In genomic region chr13:43664700-43665191, GRCh38 we compare ENCODE assay signal across 9 cellular contexts.
DNase-seq lines count a peak whose midpoint lies in the region; ATAC-seq and TF ChIP-seq lines count a peak whose summit lies in the region.
"Had no signal": no experiment of that assay in that cellular context is flagged by ENCODE, and none has a peak within 500 bp of the region (broad histone marks: within the 10 kb centered on the region; RNA-seq: fewer than 3 reads in every experiment).

No MANE protein-coding gene starts in this region.

- H3K4me1 ChIP-seq in Caco-2 (peaks cover 61% of the 10 kb centered on the region), MM.1S (ENCODE audit: low read length) (no peaks in the 10 kb centered on the region)

- no peak overlapping the region for H3K27ac ChIP-seq in MM.1S (ENCODE audit: low read length)
- H3K27ac ChIP-seq: SK-N-MC had no signal

- no peaks in the 10 kb centered on the region for H4K20me1 ChIP-seq in MM.1S (ENCODE audit: insufficient read depth, low read length)

- no peaks in the 10 kb centered on the region for H3K9me3 ChIP-seq in Caco-2
- no peaks in the 10 kb centered on the region for H3K9me3 ChIP-seq in MM.1S (replicated peaks; ENCODE audit: insufficient read depth, low read length)

- ATAC-seq in natural killer cell (peak in 2 of 3 donors; percentile 24 to 29), HG03175 (IDR thresholded peaks at IDR 0.05; ENCODE audit: unreplicated experiment) (no peak), GM21825 (IDR thresholded peaks at IDR 0.05; ENCODE audit: unreplicated experiment) (no peak), HG02885 (IDR thresholded peaks at IDR 0.05; ENCODE audit: poor library complexity, unreplicated experiment) (no peak)
- no peak for ATAC-seq in stimulated activated memory B cell treated with anti-CD40 and anti-IgM and Interleukin-4, amounts not matched to agents 10 μg/mL and 1 μg/mL and 100 μg/mL, for 72 hours

- CTCF ChIA-PET in Caco-2 (lab: Charles Lee): no interaction called here

- H3K27me3 ChIP-seq in Caco-2 (replicated peaks; ENCODE audit: control insufficient read depth, insufficient read depth, low read length) (no peaks in the 10 kb centered on the region), MM.1S (replicated peaks; ENCODE audit: insufficient read depth, low read length) (no peaks in the 10 kb centered on the region)

- POLR2A ChIA-PET in Caco-2 (lab: Charles Lee): no interaction called here

- H3K9me3 Mint-ChIP-seq in Caco-2 (ENCODE audit: unreplicated experiment): no peaks in the 10 kb centered on the region
- H3K9me3 Mint-ChIP-seq in natural killer cell: no peaks in the 10 kb centered on the region
- no peaks in the 10 kb centered on the region for H3K9me3 Mint-ChIP-seq in stimulated activated memory B cell treated with anti-CD40 and anti-IgM and Interleukin-4, amounts not matched to agents 10 μg/mL and 1 μg/mL and 100 μg/mL, for 72 hours

- H3K4me3 Mint-ChIP-seq in Caco-2 (ENCODE audit: unreplicated experiment) (no peak overlapping the region), natural killer cell (no peak overlapping the region)
- H3K4me3 Mint-ChIP-seq in stimulated activated memory B cell treated with anti-CD40 and anti-IgM and Interleukin-4, amounts not matched to agents 10 μg/mL and 1 μg/mL and 100 μg/mL, for 72 hours: no peak overlapping the region

- H3K4me3 ChIP-seq in Caco-2 (ENCODE audit: low read depth, low read length) (no peak overlapping the region), MM.1S (ENCODE audit: low read length) (no peak overlapping the region; the same call in 1 of the 2 replicates)
- H3K4me3 ChIP-seq: SK-N-MC had no signal

- H3K9me2 ChIP-seq in MM.1S (replicated peaks; ENCODE audit: insufficient read depth, low read length): no peaks in the 10 kb centered on the region

- no peaks in the 10 kb centered on the region for H3K79me2 ChIP-seq in MM.1S (ENCODE audit: low read length)

- peak; percentile 65 to 72 for DNase-seq in Caco-2
- peak; percentile 30 for DNase-seq in MM.1S
- peak; percentile 74 for DNase-seq in dedifferentiated amniotic fluid mesenchymal stem cell (ENCODE audit: extremely low spot score)
- DNase-seq in natural killer cell: no peak

- BruUV-seq in Caco-2 (replicated peaks; lab: Mats Ljungman, UMichigan): no TSS peak

- peak overlapping the region; percentile 78 for H2AFZ ChIP-seq in MM.1S (ENCODE audit: low read length)

- no peaks in the 10 kb centered on the region for H3K27me3 Mint-ChIP-seq in Caco-2 (ENCODE audit: insufficient read depth, unreplicated experiment)
- H3K27me3 Mint-ChIP-seq in natural killer cell (ENCODE audit: low read depth in 2 of 2): no peaks in the 10 kb centered on the region
- no peaks in the 10 kb centered on the region for H3K27me3 Mint-ChIP-seq in stimulated activated memory B cell treated with anti-CD40 and anti-IgM and Interleukin-4, amounts not matched to agents 10 μg/mL and 1 μg/mL and 100 μg/mL, for 72 hours

- H3K27ac Mint-ChIP-seq in Caco-2 (ENCODE audit: unreplicated experiment) (no peak overlapping the region), natural killer cell (no peak overlapping the region)
- H3K27ac Mint-ChIP-seq in stimulated activated memory B cell treated with anti-CD40 and anti-IgM and Interleukin-4, amounts not matched to agents 10 μg/mL and 1 μg/mL and 100 μg/mL, for 72 hours: no peak overlapping the region

- H3K4me1 Mint-ChIP-seq in Caco-2 (ENCODE audit: low read depth, unreplicated experiment): peaks cover 38% of the 10 kb centered on the region
- no peaks in the 10 kb centered on the region for H3K4me1 Mint-ChIP-seq in natural killer cell
- H3K4me1 Mint-ChIP-seq in stimulated activated memory B cell treated with anti-CD40 and anti-IgM and Interleukin-4, amounts not matched to agents 10 μg/mL and 1 μg/mL and 100 μg/mL, for 72 hours: no peaks in the 10 kb centered on the region

- H3K36me3 ChIP-seq in Caco-2 (ENCODE audit: control insufficient read depth, insufficient read depth, low read length): no peaks in the 10 kb centered on the region
- H3K36me3 ChIP-seq in MM.1S (replicated peaks; ENCODE audit: insufficient read depth, low read length): no peaks in the 10 kb centered on the region

- H3K4me2 ChIP-seq in MM.1S (ENCODE audit: low read depth, low read length): peak overlapping the region; percentile 56; the same call in 1 of the 2 replicates

- no peak overlapping the region for H3K9ac ChIP-seq in MM.1S (ENCODE audit: low read length)

- H3K36me3 Mint-ChIP-seq in Caco-2 (ENCODE audit: insufficient read depth, unreplicated experiment) (no peaks in the 10 kb centered on the region), natural killer cell (no peaks in the 10 kb centered on the region)
- H3K36me3 Mint-ChIP-seq in stimulated activated memory B cell treated with anti-CD40 and anti-IgM and Interleukin-4, amounts not matched to agents 10 μg/mL and 1 μg/mL and 100 μg/mL, for 72 hours: no peaks in the 10 kb centered on the region

- H3F3A ChIP-seq in MM.1S (ENCODE audit: insufficient read depth, low read length): no peaks in the 10 kb centered on the region

- intact Hi-C loops in Caco-2 (cut with micrococcal nuclease; ENCODE audit: unreplicated experiment) (loop anchor here (2.0 to 10.0 kb wide), 3 partner anchors 22 to 362 kb away; partner anchors contain the start of genes CCDC122 and LACC1), natural killer cell (cut with micrococcal nuclease) (no loop called here)

- TF ChIP-seq CTCF in Caco-2 (IDR thresholded peaks at IDR 0.05; ENCODE audit: insufficient read depth in 1 of 2, low read depth in 1 of 2, low read length in 1 of 2, severe bottlenecking in 1 of 2, unreplicated experiment in 1 of 2) (no peak), MM.1S (IDR thresholded peaks at IDR 0.05; ENCODE audit: low read length) (no peak), natural killer cell (IDR thresholded peaks at IDR 0.05) (no peak)

Comparison
In these comparisons a context has a peak if more than half of its experiments do, and no peak if none do; other contexts are left out.
1. ATAC-seq: peak in natural killer cell (2 of 3); none in stimulated activated memory B cell treated with anti-CD40 and anti-IgM and Interleukin-4, amounts not matched to agents 10 μg/mL and 1 μg/mL and 100 μg/mL, for 72 hours (single experiment), HG03175 (single experiment), GM21825 (single experiment) and HG02885 (single experiment).